17 cellular contexts compared by ENCODE assay signal in genomic region chr1:6954596-6954995, GRCh38.
"Had no signal": no experiment of that assay in that cellular context is flagged by ENCODE, and none has a peak within 500 bp of the region (broad histone marks: within the 10 kb centered on the region; RNA-seq: fewer than 3 reads in every experiment).

No MANE protein-coding gene starts in this region.

- H3K9me3 Mint-ChIP-seq: activated naive CD4-positive, alpha-beta T cell treated with anti-CD3 and anti-CD28 coated beads, Interleukin-2, amount 50 U/mL, for 24 hours; effector memory CD8-positive, alpha-beta T cell had no signal

- H3K9me3 ChIP-seq: spleen had no signal

- H3K27ac Mint-ChIP-seq: activated naive CD4-positive, alpha-beta T cell treated with anti-CD3 and anti-CD28 coated beads, Interleukin-2, amount 50 U/mL, for 24 hours; stimulated activated naive B cell treated with anti-CD40 and anti-IgM and Interleukin-4, amounts not matched to agents 10 μg/mL and 1 μg/mL and 100 μg/mL, for 72 hours had no signal

- H3K36me3 Mint-ChIP-seq: activated naive CD4-positive, alpha-beta T cell treated with anti-CD3 and anti-CD28 coated beads, Interleukin-2, amount 50 U/mL, for 24 hours; stimulated activated naive B cell treated with anti-CD40 and anti-IgM and Interleukin-4, amounts not matched to agents 10 μg/mL and 1 μg/mL and 100 μg/mL, for 72 hours had no signal

- H3K4me3 ChIP-seq: hepatocyte, right lobe of liver, spleen had no signal

- H3K27me3 ChIP-seq: hepatocyte, right lobe of liver, spleen had no signal

- DNase-seq: activated CD4-positive, alpha-beta T cell treated with anti-CD3 and anti-CD28 coated beads, Interleukin-2, amount 50 U/mL, for 4 hours; activated effector memory CD4-positive, alpha-beta T cell treated with Interleukin-2 at 50 U/mL for 16 hours; activated T-cell treated with anti-CD3 and anti-CD28 coated beads, Interleukin-2, amount 50 U/mL, for 1 hour; amniotic stem cell; brain microvascular endothelial cell; effector memory CD8-positive, alpha-beta T cell; right lobe of liver; spleen; stimulated activated CD4-positive, alpha-beta T cell treated with anti-CD3 and anti-CD28 coated beads, Interleukin-2, amount 100 ng/mL, for 24 hours; stimulated activated naive B cell treated with anti-CD40 and anti-IgM and Interleukin-4, amounts not matched to agents 10 μg/mL and 1 μg/mL and 100 μg/mL, for 72 hours; substantia nigra; T-helper 2 cell; trophoblast cell had no signal

- H3K4me3 Mint-ChIP-seq: activated naive CD4-positive, alpha-beta T cell treated with anti-CD3 and anti-CD28 coated beads, Interleukin-2, amount 50 U/mL, for 24 hours; effector memory CD8-positive, alpha-beta T cell; stimulated activated naive B cell treated with anti-CD40 and anti-IgM and Interleukin-4, amounts not matched to agents 10 μg/mL and 1 μg/mL and 100 μg/mL, for 72 hours had no signal

- H3K27me3 Mint-ChIP-seq: activated naive CD4-positive, alpha-beta T cell treated with anti-CD3 and anti-CD28 coated beads, Interleukin-2, amount 50 U/mL, for 24 hours had no signal

- H3K27ac ChIP-seq: brain microvascular endothelial cell, epithelial cell of prostate, hepatocyte, right lobe of liver, spleen had no signal

- H3K4me1 Mint-ChIP-seq: activated naive CD4-positive, alpha-beta T cell treated with anti-CD3 and anti-CD28 coated beads, Interleukin-2, amount 50 U/mL, for 24 hours; stimulated activated naive B cell treated with anti-CD40 and anti-IgM and Interleukin-4, amounts not matched to agents 10 μg/mL and 1 μg/mL and 100 μg/mL, for 72 hours had no signal

- H3K36me3 ChIP-seq: brain microvascular endothelial cell, right lobe of liver, spleen had no signal

- FAIRE-seq: TTC549 had no signal

- ATAC-seq: effector memory CD8-positive, alpha-beta T cell; right lobe of liver; stimulated activated naive B cell treated with anti-CD40 and anti-IgM and Interleukin-4, amounts not matched to agents 10 μg/mL and 1 μg/mL and 100 μg/mL, for 72 hours had no signal
